In the genomic region with DNA sequence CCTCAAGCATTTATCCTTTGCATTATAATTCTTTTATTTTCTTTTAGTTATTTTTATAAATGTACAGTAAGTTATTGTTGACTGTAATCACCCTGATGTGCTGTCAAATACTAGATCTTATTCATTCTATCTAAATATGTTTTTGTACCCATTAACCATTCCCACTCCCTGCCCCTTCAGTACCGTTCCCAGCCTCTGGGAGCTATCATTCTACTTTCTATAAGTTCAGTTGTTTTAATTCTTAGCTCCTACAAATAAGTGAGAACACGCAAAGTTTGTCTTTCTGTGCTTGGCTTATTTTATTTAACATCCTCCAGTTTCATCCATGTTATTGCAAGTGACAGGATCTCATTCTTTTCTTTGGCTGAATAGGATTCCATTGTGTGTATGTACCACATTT, we compare ENCODE assay signal across 34 cellular contexts. TPM values are rescaled to one million over a fixed set of nuclear protein-coding genes. Genes with fewer than 3 reads are reported as not detected.
DNase-seq lines count a peak whose midpoint lies in the region; ATAC-seq and TF ChIP-seq lines count a peak whose summit lies in the region.
"Had no signal": no experiment of that assay in that cellular context is flagged by ENCODE, and none has a peak within 500 bp of the region (broad histone marks: within the 10 kb centered on the region; RNA-seq: fewer than 3 reads in every experiment).

No MANE protein-coding gene starts in this region.

- H3K27ac Mint-ChIP-seq in osteocyte (ENCODE audit: unreplicated experiment) = peak overlapping the region; percentile 51
- H3K27ac Mint-ChIP-seq: activated CD4-positive, alpha-beta memory T cell treated with anti-CD3 and anti-CD28 coated beads, Interleukin-2, amount 10 ng/mL, durations not matched to agents 7 days and 5 days; stimulated activated effector memory CD8-positive, alpha-beta T cell treated with anti-CD3 and anti-CD28 coated beads, Interleukin-12 subunit alpha, Interleukin-12 subunit beta, amount 100 ng/mL, for 72 hours; T-helper 2 cell treated with Interferon-gamma antibody and Interleukin-4, amounts not matched to agents 5 μg/mL and 100 μg/mL, for 36 hours had no signal

- peaks cover 54% of the 10 kb centered on the region for H4K20me1 ChIP-seq in DND-41 (ENCODE audit: insufficient read depth, low read length)

- H3K9ac ChIP-seq in DND-41 (ENCODE audit: low read depth, low read length) = no peak overlapping the region
- H3K9ac ChIP-seq: BLaER1 treated with 17β-estradiol and CSF1 and Interleukin-3, amounts not matched to agents 10 nM and 100 nM had no signal

- DNase-seq in DND-41 (no peak), epithelial cell of esophagus (ENCODE audit: low read depth) (no peak), osteocyte (ENCODE audit: extremely low spot score, unreplicated experiment) (no peak), cerebellum (ENCODE audit: low spot score) (no peak), MV-4-11 (lab: John Stamatoyannopoulos, UW) (no peak)
- DNase-seq: activated CD4-positive, alpha-beta memory T cell treated with anti-CD3 and anti-CD28 coated beads, Interleukin-2, amount 10 ng/mL, durations not matched to agents 7 days and 5 days; activated CD4-positive, alpha-beta T cell treated with anti-CD3 and anti-CD28 coated beads for 1 hour; activated CD8-positive, alpha-beta memory T cell treated with anti-CD3 and anti-CD28 coated beads, Interleukin-2, amount 50 U/mL, for 4 hours; activated naive CD4-positive, alpha-beta T cell; body of pancreas; Caco-2; colonic mucosa; DMS79; effector CD4-positive, alpha-beta T cell; foreskin melanocyte; GDM1; kidney; left ventricle myocardium superior; midbrain; MM.1S; naive B cell; NCI-H1436 treated with DMSO at 0.1 percent for 48 hours; psoas muscle; Right ventricle myocardium superior; upper lobe of left lung had no signal

- no peak overlapping the region for H3K4me2 ChIP-seq in DND-41 (ENCODE audit: insufficient read depth, low read length)
- H3K4me2 ChIP-seq: BLaER1 treated with 17β-estradiol and CSF1 and Interleukin-3, amounts not matched to agents 10 nM and 100 nM had no signal

- no peaks in the 10 kb centered on the region for H3K27me3 Mint-ChIP-seq in osteocyte (ENCODE audit: unreplicated experiment)
- H3K27me3 Mint-ChIP-seq: activated CD4-positive, alpha-beta memory T cell treated with anti-CD3 and anti-CD28 coated beads, Interleukin-2, amount 10 ng/mL, durations not matched to agents 7 days and 5 days; naive B cell had no signal

- ATAC-seq in DND-41 (ENCODE audit: insufficient read depth, low read depth) (no peak), SK-N-SH treated with all-trans-retinoic acid at 6 μM for 48 hours (0 out of 3 replicates have a peak, but pooled peaks have one; percentile 33), HG02938 (IDR thresholded peaks at IDR 0.05; ENCODE audit: unreplicated experiment) (no peak), GM18868 (IDR thresholded peaks at IDR 0.05; ENCODE audit: unreplicated experiment) (no peak)
- ATAC-seq: body of pancreas; K562; left ventricle myocardium superior; psoas muscle; stimulated activated effector memory CD8-positive, alpha-beta T cell treated with anti-CD3 and anti-CD28 coated beads, Interleukin-12 subunit alpha, Interleukin-12 subunit beta, amount 100 ng/mL, for 72 hours had no signal

- H3K36me3 Mint-ChIP-seq in osteocyte (ENCODE audit: unreplicated experiment) = peaks cover 6% of the 10 kb centered on the region
- H3K36me3 Mint-ChIP-seq: stimulated activated effector memory CD8-positive, alpha-beta T cell treated with anti-CD3 and anti-CD28 coated beads, Interleukin-12 subunit alpha, Interleukin-12 subunit beta, amount 100 ng/mL, for 72 hours had no signal

- no peak overlapping the region for H2AFZ ChIP-seq in DND-41 (ENCODE audit: low read depth, low read length)

- no peaks in the 10 kb centered on the region for H3K9me3 Mint-ChIP-seq in osteocyte (ENCODE audit: unreplicated experiment)
- H3K9me3 Mint-ChIP-seq: stimulated activated effector memory CD8-positive, alpha-beta T cell treated with anti-CD3 and anti-CD28 coated beads, Interleukin-12 subunit alpha, Interleukin-12 subunit beta, amount 100 ng/mL, for 72 hours; T-helper 2 cell treated with Interferon-gamma antibody and Interleukin-4, amounts not matched to agents 5 μg/mL and 100 μg/mL, for 36 hours had no signal

- no peaks in the 10 kb centered on the region for H3K27me3 ChIP-seq in DND-41 (ENCODE audit: insufficient read depth, low read length, poor library complexity)
- H3K27me3 ChIP-seq: BLaER1 treated with 17β-estradiol and CSF1 and Interleukin-3, amounts not matched to agents 10 nM and 100 nM; body of pancreas; colonic mucosa; upper lobe of left lung had no signal

- peaks cover 61% of the 10 kb centered on the region for H3K4me1 Mint-ChIP-seq in osteocyte (ENCODE audit: unreplicated experiment)

- peak; percentile 15 for TF ChIP-seq CTCF in DND-41 (IDR thresholded peaks at IDR 0.05; ENCODE audit: borderline replicate concordance, extremely low read depth, low read length, poor library complexity, severe bottlenecking)
- TF ChIP-seq CTCF in epithelial cell of esophagus (IDR thresholded peaks at IDR 0.05; ENCODE audit: insufficient read depth, low read depth, low read length, missing control alignments) = peak; percentile 26
- TF ChIP-seq CTCF in osteocyte (IDR thresholded peaks at IDR 0.05) = no peak

- no peaks in the 10 kb centered on the region for H3K4me1 ChIP-seq in DND-41 (ENCODE audit: insufficient read depth, low read length)
- H3K4me1 ChIP-seq: colonic mucosa had no signal

- no peak overlapping the region for H3K27ac ChIP-seq in DND-41 (ENCODE audit: low read length)
- H3K27ac ChIP-seq: BLaER1 treated with 17β-estradiol and CSF1 and Interleukin-3, amounts not matched to agents 10 nM and 100 nM; body of pancreas; colonic mucosa; epithelial cell of prostate; psoas muscle; upper lobe of left lung had no signal

- no peaks in the 10 kb centered on the region; the same call in 1 of the 2 replicates for H3K36me3 ChIP-seq in DND-41 (ENCODE audit: insufficient read depth, low read length)
- H3K36me3 ChIP-seq: colonic mucosa, upper lobe of left lung had no signal

- H3K79me2 ChIP-seq in DND-41 (ENCODE audit: insufficient read depth, low read length) = peaks cover 85% of the 10 kb centered on the region

- H3K4me3 Mint-ChIP-seq in osteocyte (ENCODE audit: unreplicated experiment) = no peak overlapping the region
- H3K4me3 Mint-ChIP-seq: activated CD4-positive, alpha-beta memory T cell treated with anti-CD3 and anti-CD28 coated beads, Interleukin-2, amount 10 ng/mL, durations not matched to agents 7 days and 5 days; naive B cell; stimulated activated effector memory CD8-positive, alpha-beta T cell treated with anti-CD3 and anti-CD28 coated beads, Interleukin-12 subunit alpha, Interleukin-12 subunit beta, amount 100 ng/mL, for 72 hours; T-helper 2 cell treated with Interferon-gamma antibody and Interleukin-4, amounts not matched to agents 5 μg/mL and 100 μg/mL, for 36 hours had no signal

- H3K4me3 ChIP-seq in DND-41 (ENCODE audit: low read depth in 1 of 2, low read length in 2 of 2) (no peak overlapping the region), epithelial cell of esophagus (ENCODE audit: low read length) (no peak overlapping the region)
- H3K4me3 ChIP-seq: BLaER1 treated with 17β-estradiol and CSF1 and Interleukin-3, amounts not matched to agents 10 nM and 100 nM; body of pancreas; colonic mucosa; K562; psoas muscle; upper lobe of left lung had no signal

- H3K9me3 ChIP-seq in DND-41 (ENCODE audit: insufficient read depth, low read length, severe bottlenecking) = no peaks in the 10 kb centered on the region
- H3K9me3 ChIP-seq: body of pancreas, Caco-2, colonic mucosa, psoas muscle, upper lobe of left lung had no signal

TF ChIP-seq in SK-N-SH treated with all-trans-retinoic acid at 6 μM for 48 hours, 23 proteins besides CTCF, POLR2A, EP300 and RAD21 (continues in another document):
- TF ChIP-seq, protein P1, sequence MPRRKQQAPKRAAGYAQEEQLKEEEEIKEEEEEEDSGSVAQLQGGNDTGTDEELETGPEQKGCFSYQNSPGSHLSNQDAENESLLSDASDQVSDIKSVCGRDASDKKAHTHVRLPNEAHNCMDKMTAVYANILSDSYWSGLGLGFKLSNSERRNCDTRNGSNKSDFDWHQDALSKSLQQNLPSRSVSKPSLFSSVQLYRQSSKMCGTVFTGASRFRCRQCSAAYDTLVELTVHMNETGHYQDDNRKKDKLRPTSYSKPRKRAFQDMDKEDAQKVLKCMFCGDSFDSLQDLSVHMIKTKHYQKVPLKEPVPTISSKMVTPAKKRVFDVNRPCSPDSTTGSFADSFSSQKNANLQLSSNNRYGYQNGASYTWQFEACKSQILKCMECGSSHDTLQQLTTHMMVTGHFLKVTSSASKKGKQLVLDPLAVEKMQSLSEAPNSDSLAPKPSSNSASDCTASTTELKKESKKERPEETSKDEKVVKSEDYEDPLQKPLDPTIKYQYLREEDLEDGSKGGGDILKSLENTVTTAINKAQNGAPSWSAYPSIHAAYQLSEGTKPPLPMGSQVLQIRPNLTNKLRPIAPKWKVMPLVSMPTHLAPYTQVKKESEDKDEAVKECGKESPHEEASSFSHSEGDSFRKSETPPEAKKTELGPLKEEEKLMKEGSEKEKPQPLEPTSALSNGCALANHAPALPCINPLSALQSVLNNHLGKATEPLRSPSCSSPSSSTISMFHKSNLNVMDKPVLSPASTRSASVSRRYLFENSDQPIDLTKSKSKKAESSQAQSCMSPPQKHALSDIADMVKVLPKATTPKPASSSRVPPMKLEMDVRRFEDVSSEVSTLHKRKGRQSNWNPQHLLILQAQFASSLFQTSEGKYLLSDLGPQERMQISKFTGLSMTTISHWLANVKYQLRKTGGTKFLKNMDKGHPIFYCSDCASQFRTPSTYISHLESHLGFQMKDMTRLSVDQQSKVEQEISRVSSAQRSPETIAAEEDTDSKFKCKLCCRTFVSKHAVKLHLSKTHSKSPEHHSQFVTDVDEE (CRISPR knock-in tag; IDR thresholded peaks at IDR 0.05) = no peak
- TF ChIP-seq BACH2 (CRISPR knock-in tag; IDR thresholded peaks at IDR 0.05; ENCODE audit: borderline replicate concordance) (no peak), ZNF8 (CRISPR knock-in tag; IDR thresholded peaks at IDR 0.05) (no peak)
- TF ChIP-seq, protein P2, sequence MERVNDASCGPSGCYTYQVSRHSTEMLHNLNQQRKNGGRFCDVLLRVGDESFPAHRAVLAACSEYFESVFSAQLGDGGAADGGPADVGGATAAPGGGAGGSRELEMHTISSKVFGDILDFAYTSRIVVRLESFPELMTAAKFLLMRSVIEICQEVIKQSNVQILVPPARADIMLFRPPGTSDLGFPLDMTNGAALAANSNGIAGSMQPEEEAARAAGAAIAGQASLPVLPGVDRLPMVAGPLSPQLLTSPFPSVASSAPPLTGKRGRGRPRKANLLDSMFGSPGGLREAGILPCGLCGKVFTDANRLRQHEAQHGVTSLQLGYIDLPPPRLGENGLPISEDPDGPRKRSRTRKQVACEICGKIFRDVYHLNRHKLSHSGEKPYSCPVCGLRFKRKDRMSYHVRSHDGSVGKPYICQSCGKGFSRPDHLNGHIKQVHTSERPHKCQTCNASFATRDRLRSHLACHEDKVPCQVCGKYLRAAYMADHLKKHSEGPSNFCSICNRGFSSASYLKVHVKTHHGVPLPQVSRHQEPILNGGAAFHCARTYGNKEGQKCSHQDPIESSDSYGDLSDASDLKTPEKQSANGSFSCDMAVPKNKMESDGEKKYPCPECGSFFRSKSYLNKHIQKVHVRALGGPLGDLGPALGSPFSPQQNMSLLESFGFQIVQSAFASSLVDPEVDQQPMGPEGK (CRISPR knock-in tag; IDR thresholded peaks at IDR 0.05; ENCODE audit: borderline replicate concordance) = no peak

RNA-seq across cellular contexts. Expression of a gene that starts 12.5 kb away (rescaled TPM):
- total RNA-seq in osteocyte (not detected in 2 replicates), cerebellum (not detected)
- total RNA-seq: activated CD4-positive, alpha-beta memory T cell treated with anti-CD3 and anti-CD28 coated beads, Interleukin-2, amount 10 ng/mL, durations not matched to agents 7 days and 5 days; body of pancreas; H1 had no signal

RNA-seq across cellular contexts. Expression of a gene that starts 30.3 kb away (rescaled TPM):
- total RNA-seq in osteocyte (19.6 and 20.5 TPM in 2 replicates), cerebellum (75.2 TPM)
